ENCODE assay signal across 24 cellular contexts in genomic region chr6:44615621-44616020, GRCh38.
"Had no signal": no experiment of that assay in that cellular context is flagged by ENCODE, and none has a peak within 500 bp of the region (broad histone marks: within the 10 kb centered on the region; RNA-seq: fewer than 3 reads in every experiment).

No MANE protein-coding gene starts in this region.

- H3K9me3 ChIP-seq: lower lobe of right lung, prostate gland, right atrium auricular region, sigmoid colon, stomach, thyroid gland, vagina had no signal

- H3K27ac ChIP-seq: dorsolateral prefrontal cortex, lower lobe of right lung, prostate gland, right atrium auricular region, sigmoid colon, stomach, thyroid gland, vagina had no signal

- H3K36me3 ChIP-seq: lower lobe of right lung, prostate gland, right atrium auricular region, sigmoid colon, stomach, thyroid gland, vagina had no signal

- H3K4me3 ChIP-seq: dorsolateral prefrontal cortex, lower lobe of right lung, prostate gland, right atrium auricular region, sigmoid colon, stomach, thyroid gland, vagina had no signal

- H3K27me3 ChIP-seq: right atrium auricular region, sigmoid colon, stomach, thyroid gland, vagina had no signal

- DNase-seq: dorsolateral prefrontal cortex; effector CD4-positive, alpha-beta T cell; hypothalamus; immature natural killer cell; islet precursor cell; kidney glomerular epithelial cell; left colon; left ventricle myocardium superior; lower lobe of right lung; naive thymus-derived CD8-positive, alpha-beta T cell; nephron progenitor cell; nucleus accumbens; sigmoid colon; stimulated activated CD4-positive, alpha-beta T cell treated with anti-CD3 and anti-CD28 coated beads, Interleukin-2, amount 100 ng/mL, for 24 hours; stimulated activated CD4-positive, alpha-beta T cell treated with anti-CD3 and anti-CD28 coated beads, Interleukin-4, amount 100 ng/mL, for 24 hours; stimulated activated naive CD4-positive, alpha-beta T cell treated with Interleukin-2 at 50 U/mL for 16 hours; stomach; thyroid gland; trophoblast cell had no signal

- H3K4me1 ChIP-seq: lower lobe of right lung, prostate gland, right atrium auricular region, sigmoid colon, stomach, thyroid gland, vagina had no signal

- FAIRE-seq: frontal cortex had no signal

- ATAC-seq: left colon; left ventricle myocardium superior; lower lobe of right lung; naive thymus-derived CD8-positive, alpha-beta T cell; stimulated activated effector memory CD8-positive, alpha-beta T cell treated with anti-CD3 and anti-CD28 coated beads, Interleukin-12 subunit alpha, Interleukin-12 subunit beta, amount 100 ng/mL, for 72 hours had no signal
